Comparison of ENCODE assay signal across 1 cellular context in genomic region chr5:83076742-83077661, GRCh38.
TF ChIP-seq lines count a peak whose summit lies in the region.

A gene with protein sequence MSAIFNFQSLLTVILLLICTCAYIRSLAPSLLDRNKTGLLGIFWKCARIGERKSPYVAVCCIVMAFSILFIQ (minus strand): TSS chr5:83077394. CDS start chr5:83077323, 71 bp downstream.
Gene XRCC4, plus strand, starts transcription at chr5:83077547. Its CDS starts 27,373 bp downstream, at chr5:83104920.

TF ChIP-seq in HepG2, 621 proteins besides CTCF, POLR2A, EP300 and RAD21 (continued from another document and continues in another):
- TF ChIP-seq, protein P1, sequence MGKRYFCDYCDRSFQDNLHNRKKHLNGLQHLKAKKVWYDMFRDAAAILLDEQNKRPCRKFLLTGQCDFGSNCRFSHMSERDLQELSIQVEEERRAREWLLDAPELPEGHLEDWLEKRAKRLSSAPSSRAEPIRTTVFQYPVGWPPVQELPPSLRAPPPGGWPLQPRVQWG (CRISPR knock-in tag; IDR thresholded peaks at IDR 0.05; ENCODE audit: borderline replicate concordance, low read depth) = no peak
- TF ChIP-seq SMARCE1 (IDR thresholded peaks at IDR 0.05; ENCODE audit: borderline replicate concordance) (no peak), NCOA1 (CRISPR knock-in tag; IDR thresholded peaks at IDR 0.05) (no peak), THRA (CRISPR knock-in tag; IDR thresholded peaks at IDR 0.05; ENCODE audit: borderline replicate concordance) (peak; percentile 17; the same call in 1 of the 2 replicates), ZNF253 (CRISPR knock-in tag; IDR thresholded peaks at IDR 0.05; ENCODE audit: borderline replicate concordance) (no peak), SMAD9 (CRISPR knock-in tag; IDR thresholded peaks at IDR 0.05) (no peak), ZNF446 (CRISPR knock-in tag; IDR thresholded peaks at IDR 0.05) (peak; percentile 52; the same call in 1 of the 2 replicates), ZNF737 (CRISPR knock-in tag; IDR thresholded peaks at IDR 0.05; ENCODE audit: borderline replicate concordance) (no peak), ZSCAN9 (CRISPR knock-in tag; IDR thresholded peaks at IDR 0.05; ENCODE audit: borderline replicate concordance) (no peak), RORA (CRISPR knock-in tag; IDR thresholded peaks at IDR 0.05) (no peak), CHD2 (IDR thresholded peaks at IDR 0.05; ENCODE audit: low read depth, low read length) (no peak), ZNF850 (CRISPR knock-in tag; conservative IDR thresholded peaks at IDR 0.05) (no peak), NFE2L2 (IDR thresholded peaks at IDR 0.05; ENCODE audit: low read length) (no peak), IRX3 (CRISPR knock-in tag; IDR thresholded peaks at IDR 0.05; ENCODE audit: borderline replicate concordance, low read depth) (peak; percentile 51; the same call in 1 of the 2 replicates), ZNF720 (CRISPR knock-in tag; IDR thresholded peaks at IDR 0.05) (no peak), ATRX (CRISPR knock-in tag; IDR thresholded peaks at IDR 0.05; ENCODE audit: borderline replicate concordance) (no peak), ZNF629 (CRISPR knock-in tag; conservative IDR thresholded peaks at IDR 0.05) (0 out of 2 replicates have a peak, but pooled peaks have one; percentile 18), ZNF160 (CRISPR knock-in tag; IDR thresholded peaks at IDR 0.05) (no peak; the same call in 1 of the 2 replicates), KLF11 (CRISPR knock-in tag; IDR thresholded peaks at IDR 0.05) (peak; percentile 22; the same call in 1 of the 2 replicates), NBN (conservative IDR thresholded peaks at IDR 0.05) (no peak), NR2C2 (CRISPR knock-in tag; IDR thresholded peaks at IDR 0.05; ENCODE audit: borderline replicate concordance) (peak; percentile 49), EED (CRISPR knock-in tag; IDR thresholded peaks at IDR 0.05) (peak; percentile 76; the same call in 1 of the 2 replicates), POLR2AphosphoS2 (IDR thresholded peaks at IDR 0.05; ENCODE audit: low read depth, low read length) (no peak), CCAR2 (optimal IDR thresholded peaks at IDR 0.05; ENCODE audit: low read depth, low read length) (no peak), ZNF20 (CRISPR knock-in tag; IDR thresholded peaks at IDR 0.05) (0 out of 2 replicates have a peak, but pooled peaks have one; percentile 47), ZNF33A (CRISPR knock-in tag; IDR thresholded peaks at IDR 0.05; ENCODE audit: borderline replicate concordance) (no peak), FOSL2 (CRISPR knock-in tag; IDR thresholded peaks at IDR 0.05) (peak; percentile 25; the same call in 1 of the 2 replicates), MLLT10 (CRISPR knock-in tag; IDR thresholded peaks at IDR 0.05) (no peak), XRCC5 (optimal IDR thresholded peaks at IDR 0.05; ENCODE audit: low read length) (peak; percentile 40), ZNF510 (CRISPR knock-in tag; IDR thresholded peaks at IDR 0.05; ENCODE audit: low read depth) (no peak), ZNF382 (CRISPR knock-in tag; IDR thresholded peaks at IDR 0.05; ENCODE audit: borderline replicate concordance) (no peak), ZNF460 (CRISPR knock-in tag; IDR thresholded peaks at IDR 0.05; ENCODE audit: borderline replicate concordance) (no peak), MBNL3 (CRISPR knock-in tag; conservative IDR thresholded peaks at IDR 0.05) (no peak), ZNF552 (CRISPR knock-in tag; IDR thresholded peaks at IDR 0.05; ENCODE audit: borderline replicate concordance) (no peak), ZNF878 (CRISPR knock-in tag; IDR thresholded peaks at IDR 0.05) (peak; percentile 52), PAWR (CRISPR knock-in tag; IDR thresholded peaks at IDR 0.05; ENCODE audit: borderline replicate concordance) (no peak), SP1 (IDR thresholded peaks at IDR 0.05) (no peak), SP1 (CRISPR knock-in tag; IDR thresholded peaks at IDR 0.05) (no peak; the same call in 1 of the 2 replicates), PHF5A (CRISPR knock-in tag; IDR thresholded peaks at IDR 0.05; ENCODE audit: low read depth, unreplicated experiment) (no peak), KLF15 (CRISPR knock-in tag; IDR thresholded peaks at IDR 0.05; ENCODE audit: borderline replicate concordance) (no peak; the same call in 1 of the 2 replicates), FOXP1 (IDR thresholded peaks at IDR 0.05) (no peak), FOXP1 (CRISPR knock-in tag; IDR thresholded peaks at IDR 0.05) (no peak), ZBTB26 (CRISPR knock-in tag; IDR thresholded peaks at IDR 0.05; ENCODE audit: borderline replicate concordance) (no peak), ZNF121 (CRISPR knock-in tag; IDR thresholded peaks at IDR 0.05) (no peak), SRSF4 (IDR thresholded peaks at IDR 0.05; ENCODE audit: low read depth, low read length, poor library complexity, severe bottlenecking) (no peak), ISL2 (CRISPR knock-in tag; IDR thresholded peaks at IDR 0.05) (0 out of 2 replicates have a peak, but pooled peaks have one; percentile 13), PPARG (CRISPR knock-in tag; conservative IDR thresholded peaks at IDR 0.05) (no peak; the same call in 1 of the 2 replicates), HES4 (CRISPR knock-in tag; IDR thresholded peaks at IDR 0.05; ENCODE audit: borderline replicate concordance) (no peak), ZNF644 (CRISPR knock-in tag; IDR thresholded peaks at IDR 0.05; ENCODE audit: low read depth) (no peak)
- TF ChIP-seq, protein P2, sequence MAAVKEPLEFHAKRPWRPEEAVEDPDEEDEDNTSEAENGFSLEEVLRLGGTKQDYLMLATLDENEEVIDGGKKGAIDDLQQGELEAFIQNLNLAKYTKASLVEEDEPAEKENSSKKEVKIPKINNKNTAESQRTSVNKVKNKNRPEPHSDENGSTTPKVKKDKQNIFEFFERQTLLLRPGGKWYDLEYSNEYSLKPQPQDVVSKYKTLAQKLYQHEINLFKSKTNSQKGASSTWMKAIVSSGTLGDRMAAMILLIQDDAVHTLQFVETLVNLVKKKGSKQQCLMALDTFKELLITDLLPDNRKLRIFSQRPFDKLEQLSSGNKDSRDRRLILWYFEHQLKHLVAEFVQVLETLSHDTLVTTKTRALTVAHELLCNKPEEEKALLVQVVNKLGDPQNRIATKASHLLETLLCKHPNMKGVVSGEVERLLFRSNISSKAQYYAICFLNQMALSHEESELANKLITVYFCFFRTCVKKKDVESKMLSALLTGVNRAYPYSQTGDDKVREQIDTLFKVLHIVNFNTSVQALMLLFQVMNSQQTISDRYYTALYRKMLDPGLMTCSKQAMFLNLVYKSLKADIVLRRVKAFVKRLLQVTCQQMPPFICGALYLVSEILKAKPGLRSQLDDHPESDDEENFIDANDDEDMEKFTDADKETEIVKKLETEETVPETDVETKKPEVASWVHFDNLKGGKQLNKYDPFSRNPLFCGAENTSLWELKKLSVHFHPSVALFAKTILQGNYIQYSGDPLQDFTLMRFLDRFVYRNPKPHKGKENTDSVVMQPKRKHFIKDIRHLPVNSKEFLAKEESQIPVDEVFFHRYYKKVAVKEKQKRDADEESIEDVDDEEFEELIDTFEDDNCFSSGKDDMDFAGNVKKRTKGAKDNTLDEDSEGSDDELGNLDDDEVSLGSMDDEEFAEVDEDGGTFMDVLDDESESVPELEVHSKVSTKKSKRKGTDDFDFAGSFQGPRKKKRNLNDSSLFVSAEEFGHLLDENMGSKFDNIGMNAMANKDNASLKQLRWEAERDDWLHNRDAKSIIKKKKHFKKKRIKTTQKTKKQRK (IDR thresholded peaks at IDR 0.05; ENCODE audit: low read length) = 0 out of 2 replicates have a peak, but pooled peaks have one; percentile 33
- TF ChIP-seq, protein P3, sequence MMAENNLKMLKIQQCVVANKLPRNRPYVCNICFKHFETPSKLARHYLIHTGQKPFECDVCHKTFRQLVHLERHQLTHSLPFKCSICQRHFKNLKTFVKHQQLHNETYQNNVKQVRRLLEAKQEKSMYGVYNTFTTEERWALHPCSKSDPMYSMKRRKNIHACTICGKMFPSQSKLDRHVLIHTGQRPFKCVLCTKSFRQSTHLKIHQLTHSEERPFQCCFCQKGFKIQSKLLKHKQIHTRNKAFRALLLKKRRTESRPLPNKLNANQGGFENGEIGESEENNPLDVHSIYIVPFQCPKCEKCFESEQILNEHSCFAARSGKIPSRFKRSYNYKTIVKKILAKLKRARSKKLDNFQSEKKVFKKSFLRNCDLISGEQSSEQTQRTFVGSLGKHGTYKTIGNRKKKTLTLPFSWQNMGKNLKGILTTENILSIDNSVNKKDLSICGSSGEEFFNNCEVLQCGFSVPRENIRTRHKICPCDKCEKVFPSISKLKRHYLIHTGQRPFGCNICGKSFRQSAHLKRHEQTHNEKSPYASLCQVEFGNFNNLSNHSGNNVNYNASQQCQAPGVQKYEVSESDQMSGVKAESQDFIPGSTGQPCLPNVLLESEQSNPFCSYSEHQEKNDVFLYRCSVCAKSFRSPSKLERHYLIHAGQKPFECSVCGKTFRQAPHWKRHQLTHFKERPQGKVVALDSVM (CRISPR knock-in tag; IDR thresholded peaks at IDR 0.05) = no peak
- TF ChIP-seq, protein P4, sequence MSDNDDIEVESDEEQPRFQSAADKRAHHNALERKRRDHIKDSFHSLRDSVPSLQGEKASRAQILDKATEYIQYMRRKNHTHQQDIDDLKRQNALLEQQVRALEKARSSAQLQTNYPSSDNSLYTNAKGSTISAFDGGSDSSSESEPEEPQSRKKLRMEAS (IDR thresholded peaks at IDR 0.05) = peak; percentile 76
- TF ChIP-seq, protein P5, sequence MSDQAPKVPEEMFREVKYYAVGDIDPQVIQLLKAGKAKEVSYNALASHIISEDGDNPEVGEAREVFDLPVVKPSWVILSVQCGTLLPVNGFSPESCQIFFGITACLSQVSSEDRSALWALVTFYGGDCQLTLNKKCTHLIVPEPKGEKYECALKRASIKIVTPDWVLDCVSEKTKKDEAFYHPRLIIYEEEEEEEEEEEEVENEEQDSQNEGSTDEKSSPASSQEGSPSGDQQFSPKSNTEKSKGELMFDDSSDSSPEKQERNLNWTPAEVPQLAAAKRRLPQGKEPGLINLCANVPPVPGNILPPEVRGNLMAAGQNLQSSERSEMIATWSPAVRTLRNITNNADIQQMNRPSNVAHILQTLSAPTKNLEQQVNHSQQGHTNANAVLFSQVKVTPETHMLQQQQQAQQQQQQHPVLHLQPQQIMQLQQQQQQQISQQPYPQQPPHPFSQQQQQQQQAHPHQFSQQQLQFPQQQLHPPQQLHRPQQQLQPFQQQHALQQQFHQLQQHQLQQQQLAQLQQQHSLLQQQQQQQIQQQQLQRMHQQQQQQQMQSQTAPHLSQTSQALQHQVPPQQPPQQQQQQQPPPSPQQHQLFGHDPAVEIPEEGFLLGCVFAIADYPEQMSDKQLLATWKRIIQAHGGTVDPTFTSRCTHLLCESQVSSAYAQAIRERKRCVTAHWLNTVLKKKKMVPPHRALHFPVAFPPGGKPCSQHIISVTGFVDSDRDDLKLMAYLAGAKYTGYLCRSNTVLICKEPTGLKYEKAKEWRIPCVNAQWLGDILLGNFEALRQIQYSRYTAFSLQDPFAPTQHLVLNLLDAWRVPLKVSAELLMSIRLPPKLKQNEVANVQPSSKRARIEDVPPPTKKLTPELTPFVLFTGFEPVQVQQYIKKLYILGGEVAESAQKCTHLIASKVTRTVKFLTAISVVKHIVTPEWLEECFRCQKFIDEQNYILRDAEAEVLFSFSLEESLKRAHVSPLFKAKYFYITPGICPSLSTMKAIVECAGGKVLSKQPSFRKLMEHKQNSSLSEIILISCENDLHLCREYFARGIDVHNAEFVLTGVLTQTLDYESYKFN (CRISPR knock-in tag; conservative IDR thresholded peaks at IDR 0.05) = peak; percentile 44; the same call in 1 of the 2 replicates
- TF ChIP-seq, protein P6, sequence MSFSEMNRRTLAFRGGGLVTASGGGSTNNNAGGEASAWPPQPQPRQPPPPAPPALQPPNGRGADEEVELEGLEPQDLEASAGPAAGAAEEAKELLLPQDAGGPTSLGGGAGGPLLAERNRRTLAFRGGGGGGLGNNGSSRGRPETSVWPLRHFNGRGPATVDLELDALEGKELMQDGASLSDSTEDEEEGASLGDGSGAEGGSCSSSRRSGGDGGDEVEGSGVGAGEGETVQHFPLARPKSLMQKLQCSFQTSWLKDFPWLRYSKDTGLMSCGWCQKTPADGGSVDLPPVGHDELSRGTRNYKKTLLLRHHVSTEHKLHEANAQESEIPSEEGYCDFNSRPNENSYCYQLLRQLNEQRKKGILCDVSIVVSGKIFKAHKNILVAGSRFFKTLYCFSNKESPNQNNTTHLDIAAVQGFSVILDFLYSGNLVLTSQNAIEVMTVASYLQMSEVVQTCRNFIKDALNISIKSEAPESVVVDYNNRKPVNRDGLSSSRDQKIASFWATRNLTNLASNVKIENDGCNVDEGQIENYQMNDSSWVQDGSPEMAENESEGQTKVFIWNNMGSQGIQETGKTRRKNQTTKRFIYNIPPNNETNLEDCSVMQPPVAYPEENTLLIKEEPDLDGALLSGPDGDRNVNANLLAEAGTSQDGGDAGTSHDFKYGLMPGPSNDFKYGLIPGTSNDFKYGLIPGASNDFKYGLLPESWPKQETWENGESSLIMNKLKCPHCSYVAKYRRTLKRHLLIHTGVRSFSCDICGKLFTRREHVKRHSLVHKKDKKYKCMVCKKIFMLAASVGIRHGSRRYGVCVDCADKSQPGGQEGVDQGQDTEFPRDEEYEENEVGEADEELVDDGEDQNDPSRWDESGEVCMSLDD (CRISPR knock-in tag; IDR thresholded peaks at IDR 0.05; ENCODE audit: borderline replicate concordance) = no peak; the same call in 1 of the 2 replicates
- TF ChIP-seq, protein P7, sequence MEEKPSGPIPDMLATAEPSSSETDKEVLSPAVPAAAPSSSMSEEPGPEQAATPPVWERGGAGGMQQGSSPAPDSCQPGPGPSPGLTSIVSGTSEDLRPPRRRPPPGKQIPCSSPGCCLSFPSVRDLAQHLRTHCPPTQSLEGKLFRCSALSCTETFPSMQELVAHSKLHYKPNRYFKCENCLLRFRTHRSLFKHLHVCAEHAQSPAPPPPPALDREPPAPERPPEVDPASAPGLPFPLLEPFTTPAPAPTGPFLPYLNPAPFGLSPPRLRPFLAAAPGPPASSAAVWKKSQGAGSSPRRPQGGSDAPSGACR (CRISPR knock-in tag; IDR thresholded peaks at IDR 0.05) = 0 out of 2 replicates have a peak, but pooled peaks have one; percentile 58
